Comparison of ENCODE assay signal across 14 cellular contexts in the genomic region with DNA sequence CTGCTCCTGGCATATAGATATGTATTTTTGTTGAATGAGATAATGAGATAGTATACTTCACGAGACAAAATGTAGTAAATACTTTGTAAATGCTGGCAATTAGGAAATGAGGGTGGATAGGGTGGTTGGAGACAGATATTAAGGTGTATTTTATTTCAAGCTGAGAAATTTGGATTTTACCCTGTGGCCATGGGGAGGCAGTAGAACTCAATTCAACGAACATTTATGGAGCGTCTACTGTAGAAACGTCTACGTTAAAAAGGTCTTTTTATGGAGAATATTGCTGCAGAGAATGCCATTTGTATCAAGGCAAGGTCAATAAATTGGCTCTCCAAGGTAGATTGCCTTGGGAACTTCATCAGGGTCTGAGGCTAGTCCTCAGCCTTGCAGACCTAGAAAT. TPM values are rescaled to one million over a fixed set of nuclear protein-coding genes. Genes with fewer than 3 reads are reported as not detected.
DNase-seq lines count a peak whose midpoint lies in the region; ATAC-seq and TF ChIP-seq lines count a peak whose summit lies in the region.
"Had no signal": no experiment of that assay in that cellular context is flagged by ENCODE, and none has a peak within 500 bp of the region (broad histone marks: within the 10 kb centered on the region; RNA-seq: fewer than 3 reads in every experiment).

No MANE protein-coding gene starts in this region.

- H3K9me3 Mint-ChIP-seq in endodermal cell, result no peaks in the 10 kb centered on the region
- H3K9me3 Mint-ChIP-seq: stimulated activated effector memory CD8-positive, alpha-beta T cell treated with anti-CD3 and anti-CD28 coated beads, Interleukin-12 subunit alpha, Interleukin-12 subunit beta, amount 100 ng/mL, for 72 hours had no signal

- 62 to 66% methylated on average over 5 of the region's 5 CpGs for WGBS in endodermal cell (ENCODE audit: insufficient coverage in 1 of 2, insufficient read length in 1 of 2), 2 experiments

- H3K4me1 Mint-ChIP-seq in endodermal cell, result peaks cover 6% of the 10 kb centered on the region

- H3K27me3 ChIP-seq in endodermal cell (ENCODE audit: control insufficient read depth, insufficient read depth, low read length, poor library complexity, severe bottlenecking) (no peaks in the 10 kb centered on the region), parathyroid adenoma (ENCODE audit: control insufficient read depth, insufficient read depth, low read length) (no peaks in the 10 kb centered on the region)
- H3K27me3 ChIP-seq: heart left ventricle had no signal

- ATAC-seq in GM18861 (IDR thresholded peaks at IDR 0.05; ENCODE audit: unreplicated experiment), result no peak
- ATAC-seq: heart left ventricle; mucosa of descending colon; stimulated activated effector memory CD8-positive, alpha-beta T cell treated with anti-CD3 and anti-CD28 coated beads, Interleukin-12 subunit alpha, Interleukin-12 subunit beta, amount 100 ng/mL, for 72 hours had no signal

- H3K36me3 Mint-ChIP-seq in endodermal cell (ENCODE audit: low read depth), result no peaks in the 10 kb centered on the region
- H3K36me3 Mint-ChIP-seq: stimulated activated effector memory CD8-positive, alpha-beta T cell treated with anti-CD3 and anti-CD28 coated beads, Interleukin-12 subunit alpha, Interleukin-12 subunit beta, amount 100 ng/mL, for 72 hours had no signal

- no peak overlapping the region for H2AFZ ChIP-seq in parathyroid adenoma

- no peak overlapping the region for H3K9ac ChIP-seq in endodermal cell (ENCODE audit: extremely low read depth, low read length, poor library complexity, severe bottlenecking)
- H3K9ac ChIP-seq in parathyroid adenoma, result no peak overlapping the region

- H3K4me1 ChIP-seq in endodermal cell (ENCODE audit: control insufficient read depth, insufficient read depth, low read length), result no peaks in the 10 kb centered on the region
- H3K4me1 ChIP-seq in parathyroid adenoma, result no peaks in the 10 kb centered on the region
- H3K4me1 ChIP-seq: heart left ventricle had no signal

- no peaks in the 10 kb centered on the region for H3K36me3 ChIP-seq in endodermal cell (ENCODE audit: control insufficient read depth, insufficient read depth, low read length)
- H3K36me3 ChIP-seq in parathyroid adenoma (ENCODE audit: control insufficient read depth, insufficient read depth, low read length), result no peaks in the 10 kb centered on the region
- H3K36me3 ChIP-seq: heart left ventricle had no signal

- H3K79me2 ChIP-seq in parathyroid adenoma, result no peaks in the 10 kb centered on the region

- DNase-seq in NCI-H1694 treated with DMSO at 0.1 percent for 48 hours (lab: John Stamatoyannopoulos, UW) (peak; percentile 45), endodermal cell (no peak), HCEC 1CT (no peak), putamen (ENCODE audit: low spot score) (no peak)
- DNase-seq: activated gamma-delta T cell, dermis blood vessel endothelial cell, DMS79 treated with DMSO at 0.1 percent for 48 hours, heart left ventricle, mucosa of descending colon, NCI-H1105 treated with DMSO at 0.1 percent for 48 hours had no signal

- TF ChIP-seq CTCF in GM12872 (IDR thresholded peaks at IDR 0.05; ENCODE audit: insufficient read depth, low read depth, low read length), result peak; percentile 33
- TF ChIP-seq CTCF in endodermal cell (conservative IDR thresholded peaks at IDR 0.05), result peak; percentile 71
- TF ChIP-seq CTCF in parathyroid adenoma (IDR thresholded peaks at IDR 0.05), result peak; percentile 10

- H3K27ac ChIP-seq in endodermal cell (ENCODE audit: low read depth, low read length), result no peak overlapping the region
- H3K27ac ChIP-seq in parathyroid adenoma, result no peak overlapping the region
- H3K27ac ChIP-seq: heart left ventricle had no signal

- H3K9me3 ChIP-seq in endodermal cell (ENCODE audit: control insufficient read depth, low read length), result no peaks in the 10 kb centered on the region
- H3K9me3 ChIP-seq in parathyroid adenoma (ENCODE audit: control insufficient read depth, low read length), result no peaks in the 10 kb centered on the region
- H3K9me3 ChIP-seq: heart left ventricle, mucosa of descending colon had no signal

- H3K27ac Mint-ChIP-seq in endodermal cell, result no peak overlapping the region
- H3K27ac Mint-ChIP-seq: stimulated activated effector memory CD8-positive, alpha-beta T cell treated with anti-CD3 and anti-CD28 coated beads, Interleukin-12 subunit alpha, Interleukin-12 subunit beta, amount 100 ng/mL, for 72 hours had no signal

- H3K4me3 Mint-ChIP-seq in endodermal cell, result no peak overlapping the region
- H3K4me3 Mint-ChIP-seq: stimulated activated effector memory CD8-positive, alpha-beta T cell treated with anti-CD3 and anti-CD28 coated beads, Interleukin-12 subunit alpha, Interleukin-12 subunit beta, amount 100 ng/mL, for 72 hours had no signal

- no peak overlapping the region for H3K4me2 ChIP-seq in parathyroid adenoma (ENCODE audit: low read length)

- H3K4me3 ChIP-seq in endodermal cell (ENCODE audit: low read length), result no peak overlapping the region
- H3K4me3 ChIP-seq in parathyroid adenoma (ENCODE audit: low read depth, low read length), result no peak overlapping the region
- H3K4me3 ChIP-seq: heart left ventricle, mucosa of descending colon had no signal

- peaks cover 4% of the 10 kb centered on the region for H3K27me3 Mint-ChIP-seq in endodermal cell (ENCODE audit: insufficient read depth)

RNA-seq across cellular contexts. Expression of a gene that starts 21.5 kb away (rescaled TPM):
- 10 to 100 TPM; 23.3 to 25.0 TPM for total RNA-seq in endodermal cell
- 21.4 TPM for polyA plus RNA-seq in endodermal cell (2013, experiment 1 of 2)
- polyA plus RNA-seq in endodermal cell (2013, experiment 2 of 2), result 19.9 TPM

RNA-seq across cellular contexts. Expression of a gene that starts 32.6 kb away (rescaled TPM):
- total RNA-seq in endodermal cell, result 10 to 100 TPM; 19.7 to 24.9 TPM
- 9.9 TPM for polyA plus RNA-seq in endodermal cell (2013, experiment 1 of 2)
- 9.6 TPM for polyA plus RNA-seq in endodermal cell (2013, experiment 2 of 2)

Comparison
In these comparisons a context has a peak if more than half of its experiments do, and no peak if none do; other contexts are left out.
1. CTCF ChIP-seq: peak in every context shown above with its lines; median percentile 71 in endodermal cell; 33 in GM12872; 10 in parathyroid adenoma.